1 cellular context compared by ENCODE assay signal in the genomic region with DNA sequence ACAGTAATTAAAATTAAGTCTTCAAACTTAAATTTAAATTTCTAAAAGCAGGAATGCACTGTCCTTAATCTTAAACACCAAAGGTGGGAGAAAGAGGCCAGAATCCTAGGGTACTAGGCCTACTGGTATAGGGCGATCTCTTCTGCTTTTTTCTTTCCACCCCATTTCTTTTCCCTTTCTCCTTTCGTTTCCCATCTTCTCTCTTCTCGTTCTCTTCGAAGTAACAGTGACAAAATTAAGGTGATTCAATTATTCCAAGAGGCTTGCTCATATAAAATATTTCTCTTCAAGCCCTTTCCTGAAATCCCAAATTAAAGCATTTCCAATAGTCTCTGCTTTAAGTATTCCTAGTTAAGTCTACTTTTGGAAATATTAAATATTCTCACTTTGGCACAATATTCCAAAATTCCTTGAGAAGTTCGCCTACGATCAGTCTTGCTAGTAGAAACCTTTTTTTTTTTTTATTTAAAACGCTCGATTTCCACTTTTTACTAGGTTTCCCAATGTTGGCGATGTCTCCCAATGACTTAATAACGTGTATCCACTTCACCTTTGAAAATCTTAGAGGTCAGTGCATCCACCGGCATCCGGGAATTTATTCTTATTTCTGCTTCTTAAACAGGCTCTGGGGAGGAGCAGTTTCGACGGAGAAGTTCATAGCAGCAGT.
TF ChIP-seq lines count a peak whose summit lies in the region.

No MANE protein-coding gene starts in this region.

TF ChIP-seq in SK-N-SH, 30 proteins besides CTCF, POLR2A, EP300 and RAD21 (continued from another document):
- TF ChIP-seq, protein P1, sequence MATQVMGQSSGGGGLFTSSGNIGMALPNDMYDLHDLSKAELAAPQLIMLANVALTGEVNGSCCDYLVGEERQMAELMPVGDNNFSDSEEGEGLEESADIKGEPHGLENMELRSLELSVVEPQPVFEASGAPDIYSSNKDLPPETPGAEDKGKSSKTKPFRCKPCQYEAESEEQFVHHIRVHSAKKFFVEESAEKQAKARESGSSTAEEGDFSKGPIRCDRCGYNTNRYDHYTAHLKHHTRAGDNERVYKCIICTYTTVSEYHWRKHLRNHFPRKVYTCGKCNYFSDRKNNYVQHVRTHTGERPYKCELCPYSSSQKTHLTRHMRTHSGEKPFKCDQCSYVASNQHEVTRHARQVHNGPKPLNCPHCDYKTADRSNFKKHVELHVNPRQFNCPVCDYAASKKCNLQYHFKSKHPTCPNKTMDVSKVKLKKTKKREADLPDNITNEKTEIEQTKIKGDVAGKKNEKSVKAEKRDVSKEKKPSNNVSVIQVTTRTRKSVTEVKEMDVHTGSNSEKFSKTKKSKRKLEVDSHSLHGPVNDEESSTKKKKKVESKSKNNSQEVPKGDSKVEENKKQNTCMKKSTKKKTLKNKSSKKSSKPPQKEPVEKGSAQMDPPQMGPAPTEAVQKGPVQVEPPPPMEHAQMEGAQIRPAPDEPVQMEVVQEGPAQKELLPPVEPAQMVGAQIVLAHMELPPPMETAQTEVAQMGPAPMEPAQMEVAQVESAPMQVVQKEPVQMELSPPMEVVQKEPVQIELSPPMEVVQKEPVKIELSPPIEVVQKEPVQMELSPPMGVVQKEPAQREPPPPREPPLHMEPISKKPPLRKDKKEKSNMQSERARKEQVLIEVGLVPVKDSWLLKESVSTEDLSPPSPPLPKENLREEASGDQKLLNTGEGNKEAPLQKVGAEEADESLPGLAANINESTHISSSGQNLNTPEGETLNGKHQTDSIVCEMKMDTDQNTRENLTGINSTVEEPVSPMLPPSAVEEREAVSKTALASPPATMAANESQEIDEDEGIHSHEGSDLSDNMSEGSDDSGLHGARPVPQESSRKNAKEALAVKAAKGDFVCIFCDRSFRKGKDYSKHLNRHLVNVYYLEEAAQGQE (IDR thresholded peaks at IDR 0.05; ENCODE audit: low read depth, low read length) = no peak
- TF ChIP-seq JUND (IDR thresholded peaks at IDR 0.05) (no peak), TCF12 (IDR thresholded peaks at IDR 0.05) (no peak), MXI1 (IDR thresholded peaks at IDR 0.05; ENCODE audit: low read depth, low read length) (no peak)
- TF ChIP-seq, protein P2, sequence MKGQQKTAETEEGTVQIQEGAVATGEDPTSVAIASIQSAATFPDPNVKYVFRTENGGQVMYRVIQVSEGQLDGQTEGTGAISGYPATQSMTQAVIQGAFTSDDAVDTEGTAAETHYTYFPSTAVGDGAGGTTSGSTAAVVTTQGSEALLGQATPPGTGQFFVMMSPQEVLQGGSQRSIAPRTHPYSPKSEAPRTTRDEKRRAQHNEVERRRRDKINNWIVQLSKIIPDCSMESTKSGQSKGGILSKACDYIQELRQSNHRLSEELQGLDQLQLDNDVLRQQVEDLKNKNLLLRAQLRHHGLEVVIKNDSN (IDR thresholded peaks at IDR 0.05; ENCODE audit: borderline replicate concordance, low read depth) = no peak
